ENCODE assay signal across 1 cellular context in the genomic region with DNA sequence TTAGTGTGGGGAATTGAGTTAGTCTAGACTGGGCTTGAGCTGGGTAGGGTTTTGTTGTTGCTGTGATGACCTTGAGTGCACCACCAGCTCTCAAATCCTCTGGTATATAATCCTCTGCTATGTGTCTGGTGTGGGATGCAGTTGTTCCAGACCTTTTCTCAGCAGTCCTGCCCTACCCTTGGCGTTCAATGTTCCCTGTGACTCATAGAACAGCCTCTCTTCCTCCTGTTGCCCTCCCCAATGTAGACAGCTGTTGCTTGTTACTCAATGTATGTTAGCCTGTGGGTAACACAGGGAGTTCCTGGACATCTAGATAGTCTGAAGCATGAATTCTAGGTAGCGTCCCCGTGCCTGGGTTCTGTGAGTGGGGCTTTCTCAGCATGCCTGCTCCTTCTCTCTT.
TF ChIP-seq lines count a peak whose summit lies in the region.

No MANE protein-coding gene starts in this region.

TF ChIP-seq in HepG2, 621 proteins besides CTCF, POLR2A, EP300 and RAD21:
- TF ChIP-seq, protein P1, sequence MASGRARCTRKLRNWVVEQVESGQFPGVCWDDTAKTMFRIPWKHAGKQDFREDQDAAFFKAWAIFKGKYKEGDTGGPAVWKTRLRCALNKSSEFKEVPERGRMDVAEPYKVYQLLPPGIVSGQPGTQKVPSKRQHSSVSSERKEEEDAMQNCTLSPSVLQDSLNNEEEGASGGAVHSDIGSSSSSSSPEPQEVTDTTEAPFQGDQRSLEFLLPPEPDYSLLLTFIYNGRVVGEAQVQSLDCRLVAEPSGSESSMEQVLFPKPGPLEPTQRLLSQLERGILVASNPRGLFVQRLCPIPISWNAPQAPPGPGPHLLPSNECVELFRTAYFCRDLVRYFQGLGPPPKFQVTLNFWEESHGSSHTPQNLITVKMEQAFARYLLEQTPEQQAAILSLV (CRISPR knock-in tag; IDR thresholded peaks at IDR 0.05; ENCODE audit: borderline replicate concordance) = no peak
- TF ChIP-seq HIVEP1 (CRISPR knock-in tag; IDR thresholded peaks at IDR 0.05) (no peak), FOSL2 (CRISPR knock-in tag; IDR thresholded peaks at IDR 0.05) (peak; percentile 57), ATRX (CRISPR knock-in tag; IDR thresholded peaks at IDR 0.05; ENCODE audit: borderline replicate concordance) (no peak)
- TF ChIP-seq, protein P2, sequence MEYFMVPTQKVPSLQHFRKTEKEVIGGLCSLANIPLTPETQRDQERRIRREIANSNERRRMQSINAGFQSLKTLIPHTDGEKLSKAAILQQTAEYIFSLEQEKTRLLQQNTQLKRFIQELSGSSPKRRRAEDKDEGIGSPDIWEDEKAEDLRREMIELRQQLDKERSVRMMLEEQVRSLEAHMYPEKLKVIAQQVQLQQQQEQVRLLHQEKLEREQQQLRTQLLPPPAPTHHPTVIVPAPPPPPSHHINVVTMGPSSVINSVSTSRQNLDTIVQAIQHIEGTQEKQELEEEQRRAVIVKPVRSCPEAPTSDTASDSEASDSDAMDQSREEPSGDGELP (IDR thresholded peaks at IDR 0.05; ENCODE audit: borderline replicate concordance, low read depth) = peak; percentile 68; the same call in 1 of the 2 replicates
TF ChIP-seq in HepG2: peak in this region for 2.
